In the genomic region with DNA sequence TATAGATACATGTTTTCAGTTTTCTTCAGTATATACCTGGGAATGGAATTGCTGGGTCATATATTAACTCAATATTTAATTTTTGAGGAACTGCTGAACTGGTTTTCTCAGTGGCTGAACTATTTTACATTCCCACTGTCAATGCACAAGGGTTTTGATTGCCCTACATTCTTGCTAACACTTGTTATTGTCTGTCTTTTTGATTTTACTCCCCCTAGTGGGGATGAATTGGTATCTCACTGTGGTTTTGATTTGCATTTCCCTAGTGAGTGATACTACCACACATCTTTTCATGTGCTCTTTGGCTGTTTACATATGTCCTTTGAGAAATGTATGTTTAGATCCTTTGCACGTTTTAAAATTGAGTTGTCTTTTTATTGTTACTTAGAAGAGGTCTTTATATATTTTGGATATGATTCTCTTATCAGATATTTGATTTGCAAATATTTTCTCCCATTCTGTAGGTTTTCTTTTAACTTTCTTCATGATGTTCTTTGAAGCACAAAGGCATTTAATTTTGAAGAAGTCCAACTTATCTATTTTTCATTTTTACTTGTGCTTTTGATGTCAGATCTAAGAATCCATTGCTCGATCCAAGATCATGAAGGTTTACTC, we compare ENCODE assay signal across 8 cellular contexts. TPM values are rescaled to one million over a fixed set of nuclear protein-coding genes. Genes with fewer than 3 reads are reported as not detected.
DNase-seq lines count a peak whose midpoint lies in the region; ATAC-seq and TF ChIP-seq lines count a peak whose summit lies in the region.

No MANE protein-coding gene starts in this region.

- TF ChIP-seq CTCF in HFFc6 (IDR thresholded peaks at IDR 0.05) = peak; percentile 93
- TF ChIP-seq CTCF in cardiac fibroblast (IDR thresholded peaks at IDR 0.05; ENCODE audit: low read depth, low read length) = peak; percentile 58

- no peaks in the 10 kb centered on the region for H3K27me3 Mint-ChIP-seq in HFFc6 (ENCODE audit: insufficient read depth)

- no peak overlapping the region for H3K4me3 Mint-ChIP-seq in HFFc6

- H3K9me3 Mint-ChIP-seq in HFFc6 = no peaks in the 10 kb centered on the region

- H3K4me3 ChIP-seq in cardiac fibroblast (replicated peaks in 1 of 2; ENCODE audit: low read depth in 2 of 2, low read length in 2 of 2) = no peak overlapping the region

- H3K4me1 Mint-ChIP-seq in HFFc6 (ENCODE audit: low read depth) = peaks cover 12% of the 10 kb centered on the region

- DNase-seq in Daoy (ENCODE audit: low read depth) = peak; percentile 28
- DNase-seq in HFFc6 = peak; percentile 65
- peak; percentile 69 for DNase-seq in NCI-H82 (lab: John Stamatoyannopoulos, UW)
- DNase-seq in cardiac fibroblast (ENCODE audit: low read depth in 2 of 2) = peak; percentile 75 to 82
- DNase-seq in lung microvascular endothelial cell (ENCODE audit: low read depth in 2 of 2) = peak; percentile 65 to 75
- no peak for DNase-seq in amygdala (lab: John Stamatoyannopoulos, UW)
- no peak for DNase-seq in T-helper 9 cell

- ATAC-seq in HG03342 (IDR thresholded peaks at IDR 0.05; ENCODE audit: unreplicated experiment) = no peak

- no peak overlapping the region for H3K27ac Mint-ChIP-seq in HFFc6

- no peaks in the 10 kb centered on the region for H3K36me3 Mint-ChIP-seq in HFFc6 (ENCODE audit: low read depth)

RNA-seq across cellular contexts. Expression of gene ASB1, which starts 36.2 kb away (rescaled TPM):
- 33.7 and 86.3 TPM in 2 replicates for total RNA-seq in Daoy (2014; rRNA removed; shearing (Covaris generic))
- 10 to 100 TPM; 56.0 to 77.5 (median 74.4) TPM for total RNA-seq in HFFc6 (2021; fragmentation: NEBNext Ultra II Directional; extraction: Animal tissue kit (Norgen Biotek cat#: 25700))
- total RNA-seq in lung microvascular endothelial cell = 5.0 and 5.4 TPM in 2 replicates

Comparison
In these comparisons a context has a peak if more than half of its experiments do, and no peak if none do; other contexts are left out.
1. DNase-seq: peak in Daoy (single experiment), HFFc6 (single experiment), NCI-H82 (single experiment), cardiac fibroblast (2 of 2) and lung microvascular endothelial cell (2 of 2); none in amygdala (0 of 56) and T-helper 9 cell (single experiment).